In genomic region chr22:18954333-18954732, GRCh38 we compare ENCODE assay signal across 8 cellular contexts. TPM values are rescaled to one million over a fixed set of nuclear protein-coding genes. Genes with fewer than 3 reads are reported as not detected.
DNase-seq lines count a peak whose midpoint lies in the region; ATAC-seq and TF ChIP-seq lines count a peak whose summit lies in the region.

No MANE protein-coding gene starts in this region.

- H3K4me1 ChIP-seq in mesendoderm (ENCODE audit: control insufficient read depth, low read depth, low read length), result no peaks in the 10 kb centered on the region

- H3K27me3 ChIP-seq in mesendoderm (ENCODE audit: insufficient read depth, low read length, poor library complexity), result no peaks in the 10 kb centered on the region

- H3K4me3 Mint-ChIP-seq in activated CD8-positive, alpha-beta T cell treated with anti-CD3 and anti-CD28 coated beads for 36 hours, result no peak overlapping the region
- no peak overlapping the region for H3K4me3 Mint-ChIP-seq in effector memory CD8-positive, alpha-beta T cell

- no peak overlapping the region for H2BK5ac ChIP-seq in mesendoderm (ENCODE audit: low read length)

- DNase-seq in 8988T (peak; percentile 59), NCI-H2196 treated with DMSO at 0.1 percent for 48 hours (lab: John Stamatoyannopoulos, UW; ENCODE audit: unreplicated experiment) (peak; percentile 27), mesendoderm (peak; percentile 61)
- DNase-seq in activated CD8-positive, alpha-beta T cell treated with anti-CD3 and anti-CD28 coated beads for 36 hours, result peak; percentile 75
- peak; percentile 50 to 58 (median 50) for DNase-seq in effector memory CD8-positive, alpha-beta T cell
- DNase-seq in stimulated activated CD8-positive, alpha-beta memory T cell treated with anti-CD3 and anti-CD28 coated beads, Interleukin-7, amount 100 ng/mL, for 1 hour (ENCODE audit: low read depth in 2 of 2), result peak; percentile 21 to 30

- no peak overlapping the region for H4K8ac ChIP-seq in mesendoderm (ENCODE audit: low read depth, low read length)

- no CpG with 5 or more reads among the region's 10 CpGs for WGBS in mesendoderm (ENCODE audit: extremely low coverage, insufficient coverage, low lambda C conversion rate)

- H3K4me1 Mint-ChIP-seq in activated CD8-positive, alpha-beta T cell treated with anti-CD3 and anti-CD28 coated beads for 36 hours (ENCODE audit: low read depth), result peaks cover 3% of the 10 kb centered on the region
- peaks cover 0 to 4% of the 10 kb centered on the region in 2 donors for H3K4me1 Mint-ChIP-seq in effector memory CD8-positive, alpha-beta T cell (ENCODE audit: low read depth in 2 of 2)

- CTCF ChIA-PET in activated CD8-positive, alpha-beta T cell treated with anti-CD3 and anti-CD28 coated beads for 36 hours (lab: Charles Lee), result no interaction called here

- H3K27ac Mint-ChIP-seq in activated CD8-positive, alpha-beta T cell treated with anti-CD3 and anti-CD28 coated beads for 36 hours, result no peak overlapping the region
- no peak overlapping the region for H3K27ac Mint-ChIP-seq in effector memory CD8-positive, alpha-beta T cell

- H3K27me3 Mint-ChIP-seq in activated CD8-positive, alpha-beta T cell treated with anti-CD3 and anti-CD28 coated beads for 36 hours, result peaks cover 8% of the 10 kb centered on the region
- H3K27me3 Mint-ChIP-seq in effector memory CD8-positive, alpha-beta T cell, result peaks cover 16 to 70% of the 10 kb centered on the region in 2 donors

- H2BK120ac ChIP-seq in mesendoderm (ENCODE audit: low read depth, low read length), result no peak overlapping the region

- H3K36me3 Mint-ChIP-seq in activated CD8-positive, alpha-beta T cell treated with anti-CD3 and anti-CD28 coated beads for 36 hours (ENCODE audit: low read depth), result no peaks in the 10 kb centered on the region
- no peaks in the 10 kb centered on the region for H3K36me3 Mint-ChIP-seq in effector memory CD8-positive, alpha-beta T cell (ENCODE audit: insufficient read depth)

- H4K5ac ChIP-seq in mesendoderm (ENCODE audit: low read length), result no peak overlapping the region

- peak; percentile 87 for TF ChIP-seq CTCF in GM12875 (IDR thresholded peaks at IDR 0.05; ENCODE audit: borderline replicate concordance, insufficient read depth, low read depth, low read length)
- TF ChIP-seq CTCF in activated CD8-positive, alpha-beta T cell treated with anti-CD3 and anti-CD28 coated beads for 36 hours (IDR thresholded peaks at IDR 0.05), result peak; percentile 57

- H3K4ac ChIP-seq in mesendoderm (ENCODE audit: low read depth, low read length), result no peak overlapping the region

- no peak overlapping the region for H2BK15ac ChIP-seq in mesendoderm (replicated peaks; ENCODE audit: low read depth)

- no peak overlapping the region for H3K18ac ChIP-seq in mesendoderm (ENCODE audit: low read length)

- no peak overlapping the region for H3K9ac ChIP-seq in mesendoderm (ENCODE audit: low read length)

- POLR2A ChIA-PET in activated CD8-positive, alpha-beta T cell treated with anti-CD3 and anti-CD28 coated beads for 36 hours (lab: Charles Lee), result interaction anchor here (0.6 kb wide), 1 partner anchor 523 kb away, joined by 4 read pairs; no protein-coding TSS in a partner anchor

- H3K79me2 ChIP-seq in mesendoderm (ENCODE audit: control insufficient read depth, insufficient read depth, low read length), result no peaks in the 10 kb centered on the region

- H3K56ac ChIP-seq in mesendoderm (ENCODE audit: low read length), result no peak overlapping the region

- H3K23ac ChIP-seq in mesendoderm (ENCODE audit: low read length), result no peak overlapping the region

- H3K4me3 ChIP-seq in GM12875 (ENCODE audit: low read depth, low read length) (no peak overlapping the region), mesendoderm (ENCODE audit: low read length) (no peak overlapping the region)

- H2AK5ac ChIP-seq in mesendoderm (ENCODE audit: low read length), result no peak overlapping the region

- H3K79me1 ChIP-seq in mesendoderm (ENCODE audit: low read length), result no peaks in the 10 kb centered on the region

- intact Hi-C loops in activated CD8-positive, alpha-beta T cell treated with anti-CD3 and anti-CD28 coated beads for 36 hours (cut with micrococcal nuclease), result no loop called here

- peak; percentile 87 for ATAC-seq in activated CD8-positive, alpha-beta T cell treated with anti-CD3 and anti-CD28 coated beads for 36 hours
- ATAC-seq in effector memory CD8-positive, alpha-beta T cell (replicated peaks), result peak; percentile 71
- ATAC-seq in GM18520 (IDR thresholded peaks at IDR 0.05; ENCODE audit: unreplicated experiment), result no peak

- H3K4me2 ChIP-seq in mesendoderm (ENCODE audit: low read length), result no peak overlapping the region

- no peaks in the 10 kb centered on the region for H3K9me3 Mint-ChIP-seq in activated CD8-positive, alpha-beta T cell treated with anti-CD3 and anti-CD28 coated beads for 36 hours
- no peaks in the 10 kb centered on the region for H3K9me3 Mint-ChIP-seq in effector memory CD8-positive, alpha-beta T cell

- no peak overlapping the region for H3K27ac ChIP-seq in mesendoderm (ENCODE audit: low read depth, low read length)

- no peaks in the 10 kb centered on the region for H3K36me3 ChIP-seq in mesendoderm (ENCODE audit: control insufficient read depth, insufficient read depth, low read length)

RNA-seq across cellular contexts. Expression of gene PRODH, which starts 18.2 kb away (rescaled TPM):
- total RNA-seq in activated CD8-positive, alpha-beta T cell treated with anti-CD3 and anti-CD28 coated beads for 36 hours, result not detected
- 1.3 TPM for polyA plus RNA-seq in mesendoderm (2013, experiment 1 of 2)
- 1.4 TPM for polyA plus RNA-seq in mesendoderm (2013, experiment 2 of 2)

RNA-seq across cellular contexts. Expression of gene DGCR6, which starts 48.2 kb away (rescaled TPM):
- total RNA-seq in activated CD8-positive, alpha-beta T cell treated with anti-CD3 and anti-CD28 coated beads for 36 hours, result 1 to 10 TPM in 1 of 2 experiments, under 1 TPM in 1; 0.88 to 1.4 TPM
- polyA plus RNA-seq in mesendoderm (2013, experiment 1 of 2), result 0.31 TPM
- 0.42 TPM for polyA plus RNA-seq in mesendoderm (2013, experiment 2 of 2)
